1 cellular context compared by ENCODE assay signal in genomic region chr10:24724381-24725228, GRCh38.
TF ChIP-seq lines count a peak whose summit lies in the region.

No MANE protein-coding gene starts in this region.

TF ChIP-seq in HepG2, 621 proteins besides CTCF, POLR2A, EP300 and RAD21 (continued from another document and continues in another):
- TF ChIP-seq SALL2 (CRISPR knock-in tag; IDR thresholded peaks at IDR 0.05), result no peak; the same call in 1 of the 2 replicates
- TF ChIP-seq SRY (CRISPR knock-in tag; IDR thresholded peaks at IDR 0.05), result no peak
- 0 out of 2 replicates have a peak, but pooled peaks have one; percentile 45 for TF ChIP-seq DR1 (CRISPR knock-in tag; IDR thresholded peaks at IDR 0.05)
- TF ChIP-seq ATF6 (CRISPR knock-in tag; conservative IDR thresholded peaks at IDR 0.05), result no peak
- no peak for TF ChIP-seq ZNF276 (CRISPR knock-in tag; IDR thresholded peaks at IDR 0.05; ENCODE audit: low read depth)
- 0 out of 2 replicates have a peak, but pooled peaks have one; percentile 19 for TF ChIP-seq ZNF772 (CRISPR knock-in tag; IDR thresholded peaks at IDR 0.05)
- TF ChIP-seq MED8 (CRISPR knock-in tag; IDR thresholded peaks at IDR 0.05; ENCODE audit: insufficient replicate concordance), result no peak
- TF ChIP-seq CCAR2 (optimal IDR thresholded peaks at IDR 0.05; ENCODE audit: low read depth, low read length), result no peak
- 0 out of 2 replicates have a peak, but pooled peaks have one; percentile 36 for TF ChIP-seq BRCA1 (CRISPR knock-in tag; IDR thresholded peaks at IDR 0.05)
- no peak for TF ChIP-seq AHR (CRISPR knock-in tag; IDR thresholded peaks at IDR 0.05)
- peak; percentile 64 for TF ChIP-seq ZNF687 (CRISPR knock-in tag; IDR thresholded peaks at IDR 0.05)
- TF ChIP-seq TSC22D2 (CRISPR knock-in tag; IDR thresholded peaks at IDR 0.05; ENCODE audit: borderline replicate concordance), result no peak; the same call in 1 of the 2 replicates
- TF ChIP-seq NR2C2 (CRISPR knock-in tag; IDR thresholded peaks at IDR 0.05; ENCODE audit: borderline replicate concordance), result no peak
- no peak for TF ChIP-seq ATF5 (CRISPR knock-in tag; IDR thresholded peaks at IDR 0.05; ENCODE audit: low read depth)
- no peak for TF ChIP-seq CREM (IDR thresholded peaks at IDR 0.05)
- TF ChIP-seq CREM (CRISPR knock-in tag; IDR thresholded peaks at IDR 0.05), result no peak
- TF ChIP-seq, protein P1, sequence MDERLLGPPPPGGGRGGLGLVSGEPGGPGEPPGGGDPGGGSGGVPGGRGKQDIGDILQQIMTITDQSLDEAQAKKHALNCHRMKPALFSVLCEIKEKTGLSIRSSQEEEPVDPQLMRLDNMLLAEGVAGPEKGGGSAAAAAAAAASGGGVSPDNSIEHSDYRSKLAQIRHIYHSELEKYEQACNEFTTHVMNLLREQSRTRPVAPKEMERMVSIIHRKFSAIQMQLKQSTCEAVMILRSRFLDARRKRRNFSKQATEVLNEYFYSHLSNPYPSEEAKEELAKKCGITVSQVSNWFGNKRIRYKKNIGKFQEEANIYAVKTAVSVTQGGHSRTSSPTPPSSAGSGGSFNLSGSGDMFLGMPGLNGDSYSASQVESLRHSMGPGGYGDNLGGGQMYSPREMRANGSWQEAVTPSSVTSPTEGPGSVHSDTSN (CRISPR knock-in tag; IDR thresholded peaks at IDR 0.05), result no peak
- TF ChIP-seq ZNF589 (CRISPR knock-in tag; conservative IDR thresholded peaks at IDR 0.05), result 0 out of 2 replicates have a peak, but pooled peaks have one; percentile 26
- no peak for TF ChIP-seq ISX (CRISPR knock-in tag; conservative IDR thresholded peaks at IDR 0.05)
- TF ChIP-seq HOXA3 (CRISPR knock-in tag; IDR thresholded peaks at IDR 0.05), result peak; percentile 56; the same call in 1 of the 2 replicates
- no peak for TF ChIP-seq ZNF10 (CRISPR knock-in tag; IDR thresholded peaks at IDR 0.05; ENCODE audit: borderline replicate concordance, low read depth)
- no peak for TF ChIP-seq PAX8 (CRISPR knock-in tag; IDR thresholded peaks at IDR 0.05; ENCODE audit: borderline replicate concordance)
- TF ChIP-seq IKZF1 (IDR thresholded peaks at IDR 0.05), result no peak
- no peak for TF ChIP-seq FOXJ3 (CRISPR knock-in tag; IDR thresholded peaks at IDR 0.05; ENCODE audit: borderline replicate concordance)
- no peak for TF ChIP-seq PAF1 (CRISPR knock-in tag; IDR thresholded peaks at IDR 0.05)
- TF ChIP-seq, protein P2, sequence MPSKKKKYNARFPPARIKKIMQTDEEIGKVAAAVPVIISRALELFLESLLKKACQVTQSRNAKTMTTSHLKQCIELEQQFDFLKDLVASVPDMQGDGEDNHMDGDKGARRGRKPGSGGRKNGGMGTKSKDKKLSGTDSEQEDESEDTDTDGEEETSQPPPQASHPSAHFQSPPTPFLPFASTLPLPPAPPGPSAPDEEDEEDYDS (CRISPR knock-in tag; IDR thresholded peaks at IDR 0.05), result peak; percentile 91
- TF ChIP-seq JUNB (CRISPR knock-in tag; IDR thresholded peaks at IDR 0.05; ENCODE audit: borderline replicate concordance), result no peak
- no peak for TF ChIP-seq NKX3-1 (CRISPR knock-in tag; IDR thresholded peaks at IDR 0.05)
- no peak for TF ChIP-seq ZBTB3 (CRISPR knock-in tag; IDR thresholded peaks at IDR 0.05; ENCODE audit: borderline replicate concordance, low read depth)
- no peak for TF ChIP-seq ZMYM2 (CRISPR knock-in tag; IDR thresholded peaks at IDR 0.05)
- TF ChIP-seq ZNF138 (CRISPR knock-in tag; IDR thresholded peaks at IDR 0.05; ENCODE audit: low read depth), result no peak
- no peak for TF ChIP-seq ZBTB2 (CRISPR knock-in tag; IDR thresholded peaks at IDR 0.05; ENCODE audit: low read depth)
- no peak for TF ChIP-seq TCF12 (IDR thresholded peaks at IDR 0.05)
- no peak for TF ChIP-seq TCF12 (CRISPR knock-in tag; IDR thresholded peaks at IDR 0.05)
- TF ChIP-seq KDM5B (CRISPR knock-in tag; IDR thresholded peaks at IDR 0.05; ENCODE audit: borderline replicate concordance), result no peak
- peak; percentile 1; the same call in 1 of the 2 replicates for TF ChIP-seq HNF4A (CRISPR knock-in tag; IDR thresholded peaks at IDR 0.05)
- TF ChIP-seq, protein P3, sequence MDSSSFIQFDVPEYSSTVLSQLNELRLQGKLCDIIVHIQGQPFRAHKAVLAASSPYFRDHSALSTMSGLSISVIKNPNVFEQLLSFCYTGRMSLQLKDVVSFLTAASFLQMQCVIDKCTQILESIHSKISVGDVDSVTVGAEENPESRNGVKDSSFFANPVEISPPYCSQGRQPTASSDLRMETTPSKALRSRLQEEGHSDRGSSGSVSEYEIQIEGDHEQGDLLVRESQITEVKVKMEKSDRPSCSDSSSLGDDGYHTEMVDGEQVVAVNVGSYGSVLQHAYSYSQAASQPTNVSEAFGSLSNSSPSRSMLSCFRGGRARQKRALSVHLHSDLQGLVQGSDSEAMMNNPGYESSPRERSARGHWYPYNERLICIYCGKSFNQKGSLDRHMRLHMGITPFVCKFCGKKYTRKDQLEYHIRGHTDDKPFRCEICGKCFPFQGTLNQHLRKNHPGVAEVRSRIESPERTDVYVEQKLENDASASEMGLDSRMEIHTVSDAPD (CRISPR knock-in tag; IDR thresholded peaks at IDR 0.05), result no peak
- TF ChIP-seq TFDP2 (CRISPR knock-in tag; IDR thresholded peaks at IDR 0.05), result peak; percentile 56; the same call in 1 of the 2 replicates
- no peak for TF ChIP-seq ZNF512 (CRISPR knock-in tag; IDR thresholded peaks at IDR 0.05)
- no peak for TF ChIP-seq ZNF644 (CRISPR knock-in tag; IDR thresholded peaks at IDR 0.05; ENCODE audit: low read depth)
- TF ChIP-seq, protein P4, sequence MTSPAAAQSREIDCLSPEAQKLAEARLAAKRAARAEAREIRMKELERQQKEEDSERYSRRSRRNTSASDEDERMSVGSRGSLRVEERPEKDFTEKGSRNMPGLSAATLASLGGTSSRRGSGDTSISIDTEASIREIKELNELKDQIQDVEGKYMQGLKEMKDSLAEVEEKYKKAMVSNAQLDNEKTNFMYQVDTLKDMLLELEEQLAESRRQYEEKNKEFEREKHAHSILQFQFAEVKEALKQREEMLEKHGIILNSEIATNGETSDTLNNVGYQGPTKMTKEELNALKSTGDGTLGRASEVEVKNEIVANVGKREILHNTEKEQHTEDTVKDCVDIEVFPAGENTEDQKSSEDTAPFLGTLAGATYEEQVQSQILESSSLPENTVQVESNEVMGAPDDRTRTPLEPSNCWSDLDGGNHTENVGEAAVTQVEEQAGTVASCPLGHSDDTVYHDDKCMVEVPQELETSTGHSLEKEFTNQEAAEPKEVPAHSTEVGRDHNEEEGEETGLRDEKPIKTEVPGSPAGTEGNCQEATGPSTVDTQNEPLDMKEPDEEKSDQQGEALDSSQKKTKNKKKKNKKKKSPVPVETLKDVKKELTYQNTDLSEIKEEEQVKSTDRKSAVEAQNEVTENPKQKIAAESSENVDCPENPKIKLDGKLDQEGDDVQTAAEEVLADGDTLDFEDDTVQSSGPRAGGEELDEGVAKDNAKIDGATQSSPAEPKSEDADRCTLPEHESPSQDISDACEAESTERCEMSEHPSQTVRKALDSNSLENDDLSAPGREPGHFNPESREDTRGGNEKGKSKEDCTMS (CRISPR knock-in tag; conservative IDR thresholded peaks at IDR 0.05), result no peak
- TF ChIP-seq ELK4 (CRISPR knock-in tag; IDR thresholded peaks at IDR 0.05; ENCODE audit: borderline replicate concordance), result no peak
- peak; percentile 98 for TF ChIP-seq SP4 (CRISPR knock-in tag; IDR thresholded peaks at IDR 0.05)
- no peak for TF ChIP-seq ZNF572 (CRISPR knock-in tag; IDR thresholded peaks at IDR 0.05)
